1 cellular context compared by ENCODE assay signal in the genomic region with DNA sequence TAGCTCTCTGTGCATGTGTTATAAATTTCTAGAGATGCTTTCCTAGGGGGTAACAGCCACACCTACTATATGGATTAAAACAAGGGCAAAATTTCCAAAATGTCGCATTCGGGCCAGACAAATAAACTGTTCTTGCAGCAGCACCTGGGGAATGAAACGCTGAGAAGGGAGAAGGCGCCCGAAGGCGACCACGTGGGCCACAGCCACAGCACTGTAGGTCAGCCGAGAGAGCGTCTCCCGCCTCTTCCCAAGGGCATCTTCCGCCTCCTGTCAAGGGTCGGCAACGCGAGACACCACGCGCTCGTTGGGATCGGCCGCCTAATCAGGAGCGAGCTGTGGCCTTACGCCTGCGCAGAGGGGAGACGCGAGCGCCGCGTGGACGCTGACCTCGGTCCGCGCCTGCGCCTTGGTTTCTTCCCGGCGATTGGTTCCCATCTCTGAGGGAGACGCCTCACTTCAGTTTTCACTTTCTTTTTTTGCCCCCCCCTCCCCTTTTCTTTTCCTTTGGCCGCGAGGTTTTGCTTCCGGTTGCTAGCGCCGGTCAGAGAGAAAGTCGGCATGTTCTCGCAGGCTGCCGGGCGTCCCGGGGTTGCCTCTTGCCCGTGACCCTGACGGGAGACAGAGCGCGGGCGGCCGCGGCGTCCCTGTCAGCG.
TF ChIP-seq lines count a peak whose summit lies in the region.

A gene with protein sequence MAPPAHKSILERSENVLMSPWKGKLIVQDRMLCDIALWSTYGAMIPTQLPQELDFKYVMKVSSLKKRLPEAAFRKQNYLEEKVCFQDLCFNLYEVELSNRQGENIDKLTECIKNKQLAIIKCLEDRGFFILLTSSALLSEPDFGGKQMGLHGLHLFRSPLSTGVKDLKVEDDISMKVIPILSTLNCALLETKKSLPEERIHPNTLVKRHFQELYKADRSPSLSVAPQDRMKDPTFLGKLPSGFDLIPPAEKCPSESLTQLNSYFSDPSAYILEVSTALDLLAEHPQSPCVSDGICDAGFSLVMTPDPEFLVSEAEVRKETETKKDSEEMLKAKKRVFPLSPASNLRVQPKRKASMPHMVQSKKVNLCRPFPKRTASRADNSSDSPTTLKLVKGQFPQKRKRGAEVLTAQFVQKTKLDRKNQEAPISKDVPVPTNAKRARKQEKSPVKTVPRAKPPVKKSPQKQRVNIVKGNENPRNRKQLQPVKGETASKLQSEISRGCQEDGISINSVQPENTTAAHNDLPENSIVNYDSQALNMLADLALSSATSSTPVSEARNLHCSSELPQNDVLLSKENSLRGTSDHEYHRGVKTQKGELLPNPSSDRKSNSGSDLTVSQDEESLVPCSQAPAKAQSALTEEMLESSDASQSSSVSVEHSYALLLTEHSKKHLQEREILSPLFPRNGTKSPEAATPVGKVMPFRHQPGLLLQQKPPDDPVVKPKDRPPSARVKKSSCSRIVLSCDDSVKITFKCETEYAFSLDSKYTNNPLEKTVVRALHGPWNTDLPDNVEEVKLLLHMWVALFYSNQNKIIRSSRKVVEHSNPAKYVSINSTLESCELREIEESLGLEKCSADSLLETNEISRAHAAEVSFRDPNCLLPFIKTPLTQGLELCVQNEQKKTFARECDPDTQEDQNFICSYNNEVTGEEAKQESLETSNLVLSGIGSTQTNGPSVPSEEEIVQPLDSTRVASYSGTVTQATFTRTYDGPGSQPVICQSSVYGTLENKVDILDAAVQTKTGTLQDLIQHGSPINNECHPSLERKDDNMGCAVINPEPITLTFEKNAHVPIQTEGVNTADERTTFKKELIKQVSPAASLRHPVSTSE (N-terminal part only) (plus strand): TSS at position 521 of the 653 bp plus-strand sequence. CDS start 35,805 bp downstream, outside the sequence.

TF ChIP-seq in GM12878, 131 proteins besides CTCF, POLR2A, EP300 and RAD21 (continued from another document and continues in another):
- TF ChIP-seq, protein P1, sequence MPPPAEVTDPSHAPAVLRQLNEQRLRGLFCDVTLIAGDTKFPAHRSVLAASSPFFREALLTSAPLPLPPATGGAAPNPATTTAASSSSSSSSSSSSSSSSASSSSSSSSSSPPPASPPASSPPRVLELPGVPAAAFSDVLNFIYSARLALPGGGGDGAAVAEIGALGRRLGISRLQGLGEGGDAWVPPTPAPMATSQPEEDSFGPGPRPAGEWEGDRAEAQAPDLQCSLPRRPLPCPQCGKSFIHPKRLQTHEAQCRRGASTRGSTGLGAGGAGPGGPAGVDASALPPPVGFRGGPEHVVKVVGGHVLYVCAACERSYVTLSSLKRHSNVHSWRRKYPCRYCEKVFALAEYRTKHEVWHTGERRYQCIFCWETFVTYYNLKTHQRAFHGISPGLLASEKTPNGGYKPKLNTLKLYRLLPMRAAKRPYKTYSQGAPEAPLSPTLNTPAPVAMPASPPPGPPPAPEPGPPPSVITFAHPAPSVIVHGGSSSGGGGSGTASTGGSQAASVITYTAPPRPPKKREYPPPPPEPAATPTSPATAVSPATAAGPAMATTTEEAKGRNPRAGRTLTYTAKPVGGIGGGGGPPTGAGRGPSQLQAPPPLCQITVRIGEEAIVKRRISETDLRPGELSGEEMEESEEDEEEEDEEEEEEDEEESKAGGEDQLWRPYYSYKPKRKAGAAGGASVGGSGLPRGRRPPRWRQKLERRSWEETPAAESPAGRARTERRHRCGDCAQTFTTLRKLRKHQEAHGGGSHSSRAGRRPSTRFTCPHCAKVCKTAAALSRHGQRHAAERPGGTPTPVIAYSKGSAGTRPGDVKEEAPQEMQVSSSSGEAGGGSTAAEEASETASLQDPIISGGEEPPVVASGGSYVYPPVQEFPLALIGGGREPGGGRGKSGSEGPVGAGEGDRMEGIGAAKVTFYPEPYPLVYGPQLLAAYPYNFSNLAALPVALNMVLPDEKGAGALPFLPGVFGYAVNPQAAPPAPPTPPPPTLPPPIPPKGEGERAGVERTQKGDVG (CRISPR knock-in tag; IDR thresholded peaks at IDR 0.05) = peak; percentile 54; the same call in 1 of the 2 replicates
- TF ChIP-seq ZNF24 (IDR thresholded peaks at IDR 0.05) = no peak
- peak; percentile 8; the same call in 1 of the 3 replicates for TF ChIP-seq POU2F2 (IDR thresholded peaks at IDR 0.05; ENCODE audit: borderline replicate concordance, low read depth, low read length)
- no peak for TF ChIP-seq NFIC (IDR thresholded peaks at IDR 0.05; ENCODE audit: low read depth, low read length)
- TF ChIP-seq BHLHE40 (IDR thresholded peaks at IDR 0.05; ENCODE audit: borderline replicate concordance in 1 of 2, low read depth in 2 of 2, low read length in 1 of 2) = no peak; a peak in 1 of 4 replicates
- no peak for TF ChIP-seq STAT3 (IDR thresholded peaks at IDR 0.05; ENCODE audit: low read depth, low read length)
- TF ChIP-seq DPF2 (IDR thresholded peaks at IDR 0.05) = no peak
- peak; percentile 63 for TF ChIP-seq TAF1 (IDR thresholded peaks at IDR 0.05; ENCODE audit: borderline replicate concordance, low read depth, low read length)
- no peak for TF ChIP-seq SREBF2 (IDR thresholded peaks at IDR 0.05; ENCODE audit: low read length)
- TF ChIP-seq, protein P2, sequence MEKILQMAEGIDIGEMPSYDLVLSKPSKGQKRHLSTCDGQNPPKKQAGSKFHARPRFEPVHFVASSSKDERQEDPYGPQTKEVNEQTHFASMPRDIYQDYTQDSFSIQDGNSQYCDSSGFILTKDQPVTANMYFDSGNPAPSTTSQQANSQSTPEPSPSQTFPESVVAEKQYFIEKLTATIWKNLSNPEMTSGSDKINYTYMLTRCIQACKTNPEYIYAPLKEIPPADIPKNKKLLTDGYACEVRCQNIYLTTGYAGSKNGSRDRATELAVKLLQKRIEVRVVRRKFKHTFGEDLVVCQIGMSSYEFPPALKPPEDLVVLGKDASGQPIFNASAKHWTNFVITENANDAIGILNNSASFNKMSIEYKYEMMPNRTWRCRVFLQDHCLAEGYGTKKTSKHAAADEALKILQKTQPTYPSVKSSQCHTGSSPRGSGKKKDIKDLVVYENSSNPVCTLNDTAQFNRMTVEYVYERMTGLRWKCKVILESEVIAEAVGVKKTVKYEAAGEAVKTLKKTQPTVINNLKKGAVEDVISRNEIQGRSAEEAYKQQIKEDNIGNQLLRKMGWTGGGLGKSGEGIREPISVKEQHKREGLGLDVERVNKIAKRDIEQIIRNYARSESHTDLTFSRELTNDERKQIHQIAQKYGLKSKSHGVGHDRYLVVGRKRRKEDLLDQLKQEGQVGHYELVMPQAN (conservative IDR thresholded peaks at IDR 0.05) = no peak
- no peak; the same call in 1 of the 2 replicates for TF ChIP-seq LARP7 (IDR thresholded peaks at IDR 0.05)
- TF ChIP-seq NBN (IDR thresholded peaks at IDR 0.05) = peak; percentile 66; the same call in 1 of the 2 replicates
- TF ChIP-seq, protein P3, sequence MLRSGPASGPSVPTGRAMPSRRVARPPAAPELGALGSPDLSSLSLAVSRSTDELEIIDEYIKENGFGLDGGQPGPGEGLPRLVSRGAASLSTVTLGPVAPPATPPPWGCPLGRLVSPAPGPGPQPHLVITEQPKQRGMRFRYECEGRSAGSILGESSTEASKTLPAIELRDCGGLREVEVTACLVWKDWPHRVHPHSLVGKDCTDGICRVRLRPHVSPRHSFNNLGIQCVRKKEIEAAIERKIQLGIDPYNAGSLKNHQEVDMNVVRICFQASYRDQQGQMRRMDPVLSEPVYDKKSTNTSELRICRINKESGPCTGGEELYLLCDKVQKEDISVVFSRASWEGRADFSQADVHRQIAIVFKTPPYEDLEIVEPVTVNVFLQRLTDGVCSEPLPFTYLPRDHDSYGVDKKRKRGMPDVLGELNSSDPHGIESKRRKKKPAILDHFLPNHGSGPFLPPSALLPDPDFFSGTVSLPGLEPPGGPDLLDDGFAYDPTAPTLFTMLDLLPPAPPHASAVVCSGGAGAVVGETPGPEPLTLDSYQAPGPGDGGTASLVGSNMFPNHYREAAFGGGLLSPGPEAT (IDR thresholded peaks at IDR 0.05; ENCODE audit: low read depth) = 0 out of 2 replicates have a peak, but pooled peaks have one; percentile 31
- TF ChIP-seq, protein P4, sequence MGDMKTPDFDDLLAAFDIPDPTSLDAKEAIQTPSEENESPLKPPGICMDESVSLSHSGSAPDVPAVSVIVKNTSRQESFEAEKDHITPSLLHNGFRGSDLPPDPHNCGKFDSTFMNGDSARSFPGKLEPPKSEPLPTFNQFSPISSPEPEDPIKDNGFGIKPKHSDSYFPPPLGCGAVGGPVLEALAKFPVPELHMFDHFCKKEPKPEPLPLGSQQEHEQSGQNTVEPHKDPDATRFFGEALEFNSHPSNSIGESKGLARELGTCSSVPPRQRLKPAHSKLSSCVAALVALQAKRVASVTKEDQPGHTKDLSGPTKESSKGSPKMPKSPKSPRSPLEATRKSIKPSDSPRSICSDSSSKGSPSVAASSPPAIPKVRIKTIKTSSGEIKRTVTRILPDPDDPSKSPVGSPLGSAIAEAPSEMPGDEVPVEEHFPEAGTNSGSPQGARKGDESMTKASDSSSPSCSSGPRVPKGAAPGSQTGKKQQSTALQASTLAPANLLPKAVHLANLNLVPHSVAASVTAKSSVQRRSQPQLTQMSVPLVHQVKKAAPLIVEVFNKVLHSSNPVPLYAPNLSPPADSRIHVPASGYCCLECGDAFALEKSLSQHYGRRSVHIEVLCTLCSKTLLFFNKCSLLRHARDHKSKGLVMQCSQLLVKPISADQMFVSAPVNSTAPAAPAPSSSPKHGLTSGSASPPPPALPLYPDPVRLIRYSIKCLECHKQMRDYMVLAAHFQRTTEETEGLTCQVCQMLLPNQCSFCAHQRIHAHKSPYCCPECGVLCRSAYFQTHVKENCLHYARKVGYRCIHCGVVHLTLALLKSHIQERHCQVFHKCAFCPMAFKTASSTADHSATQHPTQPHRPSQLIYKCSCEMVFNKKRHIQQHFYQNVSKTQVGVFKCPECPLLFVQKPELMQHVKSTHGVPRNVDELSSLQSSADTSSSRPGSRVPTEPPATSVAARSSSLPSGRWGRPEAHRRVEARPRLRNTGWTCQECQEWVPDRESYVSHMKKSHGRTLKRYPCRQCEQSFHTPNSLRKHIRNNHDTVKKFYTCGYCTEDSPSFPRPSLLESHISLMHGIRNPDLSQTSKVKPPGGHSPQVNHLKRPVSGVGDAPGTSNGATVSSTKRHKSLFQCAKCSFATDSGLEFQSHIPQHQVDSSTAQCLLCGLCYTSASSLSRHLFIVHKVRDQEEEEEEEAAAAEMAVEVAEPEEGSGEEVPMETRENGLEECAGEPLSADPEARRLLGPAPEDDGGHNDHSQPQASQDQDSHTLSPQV (IDR thresholded peaks at IDR 0.05) = 0 out of 2 replicates have a peak, but pooled peaks have one; percentile 64
- peak; percentile 53 to 62; a peak in 2 of 4 replicates for TF ChIP-seq IKZF2 (IDR thresholded peaks at IDR 0.05)
- no peak for TF ChIP-seq NR2C2 (IDR thresholded peaks at IDR 0.05; ENCODE audit: borderline replicate concordance, control insufficient read depth, insufficient read length, low read depth)
- TF ChIP-seq CREB1 (IDR thresholded peaks at IDR 0.05; ENCODE audit: low read depth) = peak; percentile 35; the same call in 1 of the 2 replicates
- peak; percentile 79; the same call in 1 of the 2 replicates for TF ChIP-seq RCOR1 (conservative IDR thresholded peaks at IDR 0.05; ENCODE audit: low read depth, low read length)
- peak; percentile 75; the same call in 1 of the 2 replicates for TF ChIP-seq GATAD2B (conservative IDR thresholded peaks at IDR 0.05; ENCODE audit: low read depth)
- TF ChIP-seq, protein P5, sequence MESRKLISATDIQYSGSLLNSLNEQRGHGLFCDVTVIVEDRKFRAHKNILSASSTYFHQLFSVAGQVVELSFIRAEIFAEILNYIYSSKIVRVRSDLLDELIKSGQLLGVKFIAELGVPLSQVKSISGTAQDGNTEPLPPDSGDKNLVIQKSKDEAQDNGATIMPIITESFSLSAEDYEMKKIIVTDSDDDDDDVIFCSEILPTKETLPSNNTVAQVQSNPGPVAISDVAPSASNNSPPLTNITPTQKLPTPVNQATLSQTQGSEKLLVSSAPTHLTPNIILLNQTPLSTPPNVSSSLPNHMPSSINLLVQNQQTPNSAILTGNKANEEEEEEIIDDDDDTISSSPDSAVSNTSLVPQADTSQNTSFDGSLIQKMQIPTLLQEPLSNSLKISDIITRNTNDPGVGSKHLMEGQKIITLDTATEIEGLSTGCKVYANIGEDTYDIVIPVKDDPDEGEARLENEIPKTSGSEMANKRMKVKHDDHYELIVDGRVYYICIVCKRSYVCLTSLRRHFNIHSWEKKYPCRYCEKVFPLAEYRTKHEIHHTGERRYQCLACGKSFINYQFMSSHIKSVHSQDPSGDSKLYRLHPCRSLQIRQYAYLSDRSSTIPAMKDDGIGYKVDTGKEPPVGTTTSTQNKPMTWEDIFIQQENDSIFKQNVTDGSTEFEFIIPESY (IDR thresholded peaks at IDR 0.05) = no peak
- TF ChIP-seq IKZF1 (conservative IDR thresholded peaks at IDR 0.05) = peak; percentile 95
- TF ChIP-seq ASH2L (IDR thresholded peaks at IDR 0.05; ENCODE audit: borderline replicate concordance, low read depth) = peak; percentile 99; the same call in 1 of the 2 replicates
- peak; percentile 27; the same call in 1 of the 2 replicates for TF ChIP-seq MTA2 (IDR thresholded peaks at IDR 0.05; ENCODE audit: low read depth)
- TF ChIP-seq SIX5 (IDR thresholded peaks at IDR 0.05; ENCODE audit: low read depth, low read length, severe bottlenecking) = peak; percentile 32
- TF ChIP-seq BRCA1 (IDR thresholded peaks at IDR 0.05; ENCODE audit: low read depth, low read length) = peak; percentile 68
- TF ChIP-seq ZNF274 (IDR thresholded peaks at IDR 0.05; ENCODE audit: insufficient read depth, insufficient read length) = no peak
- TF ChIP-seq, protein P6, sequence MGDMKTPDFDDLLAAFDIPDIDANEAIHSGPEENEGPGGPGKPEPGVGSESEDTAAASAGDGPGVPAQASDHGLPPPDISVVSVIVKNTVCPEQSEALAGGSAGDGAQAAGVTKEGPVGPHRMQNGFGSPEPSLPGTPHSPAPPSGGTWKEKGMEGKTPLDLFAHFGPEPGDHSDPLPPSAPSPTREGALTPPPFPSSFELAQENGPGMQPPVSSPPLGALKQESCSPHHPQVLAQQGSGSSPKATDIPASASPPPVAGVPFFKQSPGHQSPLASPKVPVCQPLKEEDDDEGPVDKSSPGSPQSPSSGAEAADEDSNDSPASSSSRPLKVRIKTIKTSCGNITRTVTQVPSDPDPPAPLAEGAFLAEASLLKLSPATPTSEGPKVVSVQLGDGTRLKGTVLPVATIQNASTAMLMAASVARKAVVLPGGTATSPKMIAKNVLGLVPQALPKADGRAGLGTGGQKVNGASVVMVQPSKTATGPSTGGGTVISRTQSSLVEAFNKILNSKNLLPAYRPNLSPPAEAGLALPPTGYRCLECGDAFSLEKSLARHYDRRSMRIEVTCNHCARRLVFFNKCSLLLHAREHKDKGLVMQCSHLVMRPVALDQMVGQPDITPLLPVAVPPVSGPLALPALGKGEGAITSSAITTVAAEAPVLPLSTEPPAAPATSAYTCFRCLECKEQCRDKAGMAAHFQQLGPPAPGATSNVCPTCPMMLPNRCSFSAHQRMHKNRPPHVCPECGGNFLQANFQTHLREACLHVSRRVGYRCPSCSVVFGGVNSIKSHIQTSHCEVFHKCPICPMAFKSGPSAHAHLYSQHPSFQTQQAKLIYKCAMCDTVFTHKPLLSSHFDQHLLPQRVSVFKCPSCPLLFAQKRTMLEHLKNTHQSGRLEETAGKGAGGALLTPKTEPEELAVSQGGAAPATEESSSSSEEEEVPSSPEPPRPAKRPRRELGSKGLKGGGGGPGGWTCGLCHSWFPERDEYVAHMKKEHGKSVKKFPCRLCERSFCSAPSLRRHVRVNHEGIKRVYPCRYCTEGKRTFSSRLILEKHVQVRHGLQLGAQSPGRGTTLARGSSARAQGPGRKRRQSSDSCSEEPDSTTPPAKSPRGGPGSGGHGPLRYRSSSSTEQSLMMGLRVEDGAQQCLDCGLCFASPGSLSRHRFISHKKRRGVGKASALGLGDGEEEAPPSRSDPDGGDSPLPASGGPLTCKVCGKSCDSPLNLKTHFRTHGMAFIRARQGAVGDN (IDR thresholded peaks at IDR 0.05) = peak; percentile 99
